3 cellular contexts compared by ENCODE assay signal in genomic region chr7:154892459-154892858, GRCh38.
A peak's percentile ranks its signal among the peaks of the same experiment; 100 is the strongest.
TF ChIP-seq lines count a peak whose summit lies in the region.

No MANE protein-coding gene starts in this region.

TF ChIP-seq in GM23338, 12 proteins besides CTCF, POLR2A, EP300 and RAD21:
- TF ChIP-seq NANOG (IDR thresholded peaks at IDR 0.05; ENCODE audit: borderline replicate concordance), result no peak
- TF ChIP-seq, protein P1, sequence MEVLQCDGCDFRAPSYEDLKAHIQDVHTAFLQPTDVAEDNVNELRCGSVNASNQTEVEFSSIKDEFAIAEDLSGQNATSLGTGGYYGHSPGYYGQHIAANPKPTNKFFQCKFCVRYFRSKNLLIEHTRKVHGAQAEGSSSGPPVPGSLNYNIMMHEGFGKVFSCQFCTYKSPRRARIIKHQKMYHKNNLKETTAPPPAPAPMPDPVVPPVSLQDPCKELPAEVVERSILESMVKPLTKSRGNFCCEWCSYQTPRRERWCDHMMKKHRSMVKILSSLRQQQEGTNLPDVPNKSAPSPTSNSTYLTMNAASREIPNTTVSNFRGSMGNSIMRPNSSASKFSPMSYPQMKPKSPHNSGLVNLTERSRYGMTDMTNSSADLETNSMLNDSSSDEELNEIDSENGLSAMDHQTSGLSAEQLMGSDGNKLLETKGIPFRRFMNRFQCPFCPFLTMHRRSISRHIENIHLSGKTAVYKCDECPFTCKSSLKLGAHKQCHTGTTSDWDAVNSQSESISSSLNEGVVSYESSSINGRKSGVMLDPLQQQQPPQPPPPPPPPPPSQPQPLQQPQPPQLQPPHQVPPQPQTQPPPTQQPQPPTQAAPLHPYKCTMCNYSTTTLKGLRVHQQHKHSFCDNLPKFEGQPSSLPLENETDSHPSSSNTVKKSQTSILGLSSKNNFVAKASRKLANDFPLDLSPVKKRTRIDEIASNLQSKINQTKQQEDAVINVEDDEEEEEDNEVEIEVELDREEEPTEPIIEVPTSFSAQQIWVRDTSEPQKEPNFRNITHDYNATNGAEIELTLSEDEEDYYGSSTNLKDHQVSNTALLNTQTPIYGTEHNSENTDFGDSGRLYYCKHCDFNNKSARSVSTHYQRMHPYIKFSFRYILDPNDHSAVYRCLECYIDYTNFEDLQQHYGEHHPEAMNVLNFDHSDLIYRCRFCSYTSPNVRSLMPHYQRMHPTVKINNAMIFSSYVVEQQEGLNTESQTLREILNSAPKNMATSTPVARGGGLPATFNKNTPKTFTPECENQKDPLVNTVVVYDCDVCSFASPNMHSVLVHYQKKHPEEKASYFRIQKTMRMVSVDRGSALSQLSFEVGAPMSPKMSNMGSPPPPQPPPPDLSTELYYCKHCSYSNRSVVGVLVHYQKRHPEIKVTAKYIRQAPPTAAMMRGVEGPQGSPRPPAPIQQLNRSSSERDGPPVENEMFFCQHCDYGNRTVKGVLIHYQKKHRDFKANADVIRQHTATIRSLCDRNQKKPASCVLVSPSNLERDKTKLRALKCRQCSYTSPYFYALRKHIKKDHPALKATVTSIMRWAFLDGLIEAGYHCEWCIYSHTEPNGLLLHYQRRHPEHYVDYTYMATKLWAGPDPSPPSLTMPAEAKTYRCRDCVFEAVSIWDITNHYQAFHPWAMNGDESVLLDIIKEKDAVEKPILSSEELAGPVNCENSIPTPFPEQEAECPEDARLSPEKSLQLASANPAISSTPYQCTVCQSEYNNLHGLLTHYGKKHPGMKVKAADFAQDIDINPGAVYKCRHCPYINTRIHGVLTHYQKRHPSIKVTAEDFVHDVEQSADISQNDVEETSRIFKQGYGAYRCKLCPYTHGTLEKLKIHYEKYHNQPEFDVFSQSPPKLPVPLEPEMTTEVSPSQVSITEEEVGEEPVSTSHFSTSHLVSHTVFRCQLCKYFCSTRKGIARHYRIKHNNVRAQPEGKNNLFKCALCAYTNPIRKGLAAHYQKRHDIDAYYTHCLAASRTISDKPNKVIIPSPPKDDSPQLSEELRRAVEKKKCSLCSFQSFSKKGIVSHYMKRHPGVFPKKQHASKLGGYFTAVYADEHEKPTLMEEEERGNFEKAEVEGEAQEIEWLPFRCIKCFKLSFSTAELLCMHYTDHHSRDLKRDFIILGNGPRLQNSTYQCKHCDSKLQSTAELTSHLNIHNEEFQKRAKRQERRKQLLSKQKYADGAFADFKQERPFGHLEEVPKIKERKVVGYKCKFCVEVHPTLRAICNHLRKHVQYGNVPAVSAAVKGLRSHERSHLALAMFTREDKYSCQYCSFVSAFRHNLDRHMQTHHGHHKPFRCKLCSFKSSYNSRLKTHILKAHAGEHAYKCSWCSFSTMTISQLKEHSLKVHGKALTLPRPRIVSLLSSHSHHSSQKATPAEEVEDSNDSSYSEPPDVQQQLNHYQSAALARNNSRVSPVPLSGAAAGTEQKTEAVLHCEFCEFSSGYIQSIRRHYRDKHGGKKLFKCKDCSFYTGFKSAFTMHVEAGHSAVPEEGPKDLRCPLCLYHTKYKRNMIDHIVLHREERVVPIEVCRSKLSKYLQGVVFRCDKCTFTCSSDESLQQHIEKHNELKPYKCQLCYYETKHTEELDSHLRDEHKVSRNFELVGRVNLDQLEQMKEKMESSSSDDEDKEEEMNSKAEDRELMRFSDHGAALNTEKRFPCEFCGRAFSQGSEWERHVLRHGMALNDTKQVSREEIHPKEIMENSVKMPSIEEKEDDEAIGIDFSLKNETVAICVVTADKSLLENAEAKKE (CRISPR knock-in tag; IDR thresholded peaks at IDR 0.05), result no peak

TF ChIP-seq in K562, 482 proteins besides CTCF, POLR2A, EP300 and RAD21:
- TF ChIP-seq RCOR1 (IDR thresholded peaks at IDR 0.05; ENCODE audit: borderline replicate concordance in 1 of 2, low read depth in 2 of 2, low read length in 2 of 2), result 0 out of 4 replicates have a peak, but pooled peaks of 1 of the 2 experiments have one; percentile 3
- TF ChIP-seq KDM1A (IDR thresholded peaks at IDR 0.05), result no peak
- no peak for TF ChIP-seq ZNF324 (CRISPR knock-in tag; IDR thresholded peaks at IDR 0.05)
- no peak for TF ChIP-seq L3MBTL2 (IDR thresholded peaks at IDR 0.05)
- peak; percentile 53; the same call in 1 of the 2 replicates for TF ChIP-seq SAFB (IDR thresholded peaks at IDR 0.05; ENCODE audit: borderline replicate concordance, low read depth, low read length)
- no peak for TF ChIP-seq ZNF584 (CRISPR knock-in tag; IDR thresholded peaks at IDR 0.05; ENCODE audit: low read depth)
- no peak for TF ChIP-seq RNF2 (IDR thresholded peaks at IDR 0.05)
- TF ChIP-seq YY1 (IDR thresholded peaks at IDR 0.05; ENCODE audit: borderline replicate concordance in 1 of 3, control insufficient read depth in 1 of 3, extremely low read depth in 1 of 3, insufficient read depth in 3 of 3, insufficient read length in 1 of 3, insufficient replicate concordance in 2 of 3, low read depth in 1 of 3, low read length in 2 of 3), result peak in 2 of 3 experiments; percentile 14 to 54
- 0 out of 3 replicates have a peak, but pooled peaks of 1 of the 2 experiments have one; percentile 12 for TF ChIP-seq CBX3 (IDR thresholded peaks at IDR 0.05; ENCODE audit: borderline replicate concordance in 1 of 2, low read length in 2 of 2)
- no peak for TF ChIP-seq ARID1B (IDR thresholded peaks at IDR 0.05)

TF ChIP-seq in HepG2, 621 proteins besides CTCF, POLR2A, EP300 and RAD21:
- TF ChIP-seq ZNF431 (CRISPR knock-in tag; IDR thresholded peaks at IDR 0.05; ENCODE audit: borderline replicate concordance, low read depth) (no peak), ZNF253 (CRISPR knock-in tag; IDR thresholded peaks at IDR 0.05; ENCODE audit: borderline replicate concordance) (no peak), HMGXB4 (CRISPR knock-in tag; IDR thresholded peaks at IDR 0.05; ENCODE audit: borderline replicate concordance in 1 of 2, low read depth in 1 of 2) (no peak), ZNF749 (CRISPR knock-in tag; IDR thresholded peaks at IDR 0.05; ENCODE audit: borderline replicate concordance) (no peak), ZSCAN22 (CRISPR knock-in tag; IDR thresholded peaks at IDR 0.05) (no peak), ZNF570 (CRISPR knock-in tag; IDR thresholded peaks at IDR 0.05; ENCODE audit: borderline replicate concordance) (no peak)
- TF ChIP-seq, protein P2, sequence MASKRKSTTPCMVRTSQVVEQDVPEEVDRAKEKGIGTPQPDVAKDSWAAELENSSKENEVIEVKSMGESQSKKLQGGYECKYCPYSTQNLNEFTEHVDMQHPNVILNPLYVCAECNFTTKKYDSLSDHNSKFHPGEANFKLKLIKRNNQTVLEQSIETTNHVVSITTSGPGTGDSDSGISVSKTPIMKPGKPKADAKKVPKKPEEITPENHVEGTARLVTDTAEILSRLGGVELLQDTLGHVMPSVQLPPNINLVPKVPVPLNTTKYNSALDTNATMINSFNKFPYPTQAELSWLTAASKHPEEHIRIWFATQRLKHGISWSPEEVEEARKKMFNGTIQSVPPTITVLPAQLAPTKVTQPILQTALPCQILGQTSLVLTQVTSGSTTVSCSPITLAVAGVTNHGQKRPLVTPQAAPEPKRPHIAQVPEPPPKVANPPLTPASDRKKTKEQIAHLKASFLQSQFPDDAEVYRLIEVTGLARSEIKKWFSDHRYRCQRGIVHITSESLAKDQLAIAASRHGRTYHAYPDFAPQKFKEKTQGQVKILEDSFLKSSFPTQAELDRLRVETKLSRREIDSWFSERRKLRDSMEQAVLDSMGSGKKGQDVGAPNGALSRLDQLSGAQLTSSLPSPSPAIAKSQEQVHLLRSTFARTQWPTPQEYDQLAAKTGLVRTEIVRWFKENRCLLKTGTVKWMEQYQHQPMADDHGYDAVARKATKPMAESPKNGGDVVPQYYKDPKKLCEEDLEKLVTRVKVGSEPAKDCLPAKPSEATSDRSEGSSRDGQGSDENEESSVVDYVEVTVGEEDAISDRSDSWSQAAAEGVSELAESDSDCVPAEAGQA (IDR thresholded peaks at IDR 0.05; ENCODE audit: low read depth), result no peak
- TF ChIP-seq, protein P2 (CRISPR knock-in tag; IDR thresholded peaks at IDR 0.05; ENCODE audit: borderline replicate concordance), result no peak
- TF ChIP-seq, protein P3, sequence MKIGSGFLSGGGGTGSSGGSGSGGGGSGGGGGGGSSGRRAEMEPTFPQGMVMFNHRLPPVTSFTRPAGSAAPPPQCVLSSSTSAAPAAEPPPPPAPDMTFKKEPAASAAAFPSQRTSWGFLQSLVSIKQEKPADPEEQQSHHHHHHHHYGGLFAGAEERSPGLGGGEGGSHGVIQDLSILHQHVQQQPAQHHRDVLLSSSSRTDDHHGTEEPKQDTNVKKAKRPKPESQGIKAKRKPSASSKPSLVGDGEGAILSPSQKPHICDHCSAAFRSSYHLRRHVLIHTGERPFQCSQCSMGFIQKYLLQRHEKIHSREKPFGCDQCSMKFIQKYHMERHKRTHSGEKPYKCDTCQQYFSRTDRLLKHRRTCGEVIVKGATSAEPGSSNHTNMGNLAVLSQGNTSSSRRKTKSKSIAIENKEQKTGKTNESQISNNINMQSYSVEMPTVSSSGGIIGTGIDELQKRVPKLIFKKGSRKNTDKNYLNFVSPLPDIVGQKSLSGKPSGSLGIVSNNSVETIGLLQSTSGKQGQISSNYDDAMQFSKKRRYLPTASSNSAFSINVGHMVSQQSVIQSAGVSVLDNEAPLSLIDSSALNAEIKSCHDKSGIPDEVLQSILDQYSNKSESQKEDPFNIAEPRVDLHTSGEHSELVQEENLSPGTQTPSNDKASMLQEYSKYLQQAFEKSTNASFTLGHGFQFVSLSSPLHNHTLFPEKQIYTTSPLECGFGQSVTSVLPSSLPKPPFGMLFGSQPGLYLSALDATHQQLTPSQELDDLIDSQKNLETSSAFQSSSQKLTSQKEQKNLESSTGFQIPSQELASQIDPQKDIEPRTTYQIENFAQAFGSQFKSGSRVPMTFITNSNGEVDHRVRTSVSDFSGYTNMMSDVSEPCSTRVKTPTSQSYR (CRISPR knock-in tag; IDR thresholded peaks at IDR 0.05; ENCODE audit: borderline replicate concordance), result 0 out of 2 replicates have a peak, but pooled peaks have one; percentile 31
